14 cellular contexts compared by ENCODE assay signal in genomic region chr5:13278148-13278547, GRCh38.
A peak's percentile ranks its signal among the peaks of the same experiment; 100 is the strongest.
DNase-seq lines count a peak whose midpoint lies in the region; ATAC-seq and TF ChIP-seq lines count a peak whose summit lies in the region.
"Had no signal": no experiment of that assay in that cellular context is flagged by ENCODE, and none has a peak within 500 bp of the region (broad histone marks: within the 10 kb centered on the region; RNA-seq: fewer than 3 reads in every experiment).

No MANE protein-coding gene starts in this region.

- no peak for ATAC-seq in DND-41 (ENCODE audit: insufficient read depth, low read depth)
- no peak for ATAC-seq in RWPE2 (ENCODE audit: low read depth)
- no peak for ATAC-seq in GM21786 (IDR thresholded peaks at IDR 0.05; ENCODE audit: unreplicated experiment)

- H3K27ac ChIP-seq in DND-41 (ENCODE audit: low read length) (no peak overlapping the region), RWPE2 (ENCODE audit: poor library complexity, severe bottlenecking) (no peak overlapping the region)
- H3K27ac ChIP-seq: epithelial cell of prostate, parathyroid adenoma, SJSA1 had no signal

- no peaks in the 10 kb centered on the region for H3K27me3 ChIP-seq in DND-41 (ENCODE audit: insufficient read depth, low read length, poor library complexity)
- H3K27me3 ChIP-seq in RWPE2 (ENCODE audit: insufficient read depth, poor library complexity, severe bottlenecking): no peaks in the 10 kb centered on the region
- H3K27me3 ChIP-seq: SJSA1 had no signal

- no peaks in the 10 kb centered on the region for H3K79me2 ChIP-seq in DND-41 (ENCODE audit: insufficient read depth, low read length)
- H3K79me2 ChIP-seq: parathyroid adenoma had no signal

- no peak overlapping the region for H3K9ac ChIP-seq in DND-41 (ENCODE audit: low read depth, low read length)
- H3K9ac ChIP-seq: parathyroid adenoma had no signal

- H3K4me1 ChIP-seq in DND-41 (ENCODE audit: insufficient read depth, low read length) (no peaks in the 10 kb centered on the region), RWPE2 (ENCODE audit: insufficient read depth, poor library complexity, severe bottlenecking) (peaks cover 2% of the 10 kb centered on the region)
- H3K4me1 ChIP-seq: parathyroid adenoma, SJSA1 had no signal

- H4K20me1 ChIP-seq in DND-41 (ENCODE audit: insufficient read depth, low read length): no peaks in the 10 kb centered on the region

- no peak for DNase-seq in DND-41
- peak; percentile 5 for DNase-seq in HEK293T (ENCODE audit: extremely low spot score)
- DNase-seq in RWPE2 (ENCODE audit: low spot score): no peak
- peak; percentile 7 for DNase-seq in iPS-NIHi11 (ENCODE audit: low spot score)
- DNase-seq in occipital lobe (lab: John Stamatoyannopoulos, UW): no peak
- no peak for DNase-seq in hippocampal formation (lab: John Stamatoyannopoulos, UW)
- DNase-seq: activated CD4-positive, alpha-beta memory T cell treated with anti-CD3 and anti-CD28 coated beads, Interleukin-2, amount 10 ng/mL, durations not matched to agents 7 days and 5 days; GF-D8; kidney; NCI-H1092 treated with DMSO at 0.1 percent for 48 hours had no signal

- no peaks in the 10 kb centered on the region for H3K9me3 ChIP-seq in DND-41 (ENCODE audit: insufficient read depth, low read length, severe bottlenecking)
- H3K9me3 ChIP-seq in RWPE2 (ENCODE audit: severe bottlenecking): no peaks in the 10 kb centered on the region
- H3K9me3 ChIP-seq: SJSA1 had no signal

- TF ChIP-seq CTCF in DND-41 (IDR thresholded peaks at IDR 0.05; ENCODE audit: borderline replicate concordance, extremely low read depth, low read length, poor library complexity, severe bottlenecking) (peak; percentile 40), RWPE2 (IDR thresholded peaks at IDR 0.05; ENCODE audit: poor library complexity, severe bottlenecking) (peak; percentile 62)

- H2AFZ ChIP-seq in DND-41 (ENCODE audit: low read depth, low read length): no peak overlapping the region
- H2AFZ ChIP-seq: parathyroid adenoma had no signal

- no peak overlapping the region for H3K4me2 ChIP-seq in DND-41 (ENCODE audit: insufficient read depth, low read length)

- H3K4me3 ChIP-seq in DND-41 (ENCODE audit: low read depth in 1 of 2, low read length in 2 of 2) (no peak overlapping the region), RWPE2 (ENCODE audit: severe bottlenecking) (no peak overlapping the region)
- H3K4me3 ChIP-seq: SJSA1 had no signal

- no peaks in the 10 kb centered on the region for H3K36me3 ChIP-seq in DND-41 (ENCODE audit: insufficient read depth, low read length)
- H3K36me3 ChIP-seq in RWPE2 (ENCODE audit: low read depth): no peaks in the 10 kb centered on the region
- H3K36me3 ChIP-seq: SJSA1 had no signal

- CTCF ChIA-PET in HEK293T (lab: Yijun Ruan, JAX): no interaction called here

- POLR2A ChIA-PET in HEK293T (lab: Yijun Ruan, JAX): no interaction called here

TF ChIP-seq in HEK293T, 16 proteins besides CTCF, POLR2A, EP300 and RAD21:
- no peak for TF ChIP-seq BHLHE40 (IDR thresholded peaks at IDR 0.05; ENCODE audit: borderline replicate concordance)
- TF ChIP-seq SUZ12 (IDR thresholded peaks at IDR 0.05): no peak
- TF ChIP-seq ZNF384 (IDR thresholded peaks at IDR 0.05): no peak
- TF ChIP-seq LEF1 (IDR thresholded peaks at IDR 0.05; ENCODE audit: borderline replicate concordance): no peak
- no peak for TF ChIP-seq ELF4 (IDR thresholded peaks at IDR 0.05)
- TF ChIP-seq FOXA1 (IDR thresholded peaks at IDR 0.05): no peak
- no peak for TF ChIP-seq SP1 (IDR thresholded peaks at IDR 0.05)
- no peak for TF ChIP-seq NFRKB (IDR thresholded peaks at IDR 0.05)
- TF ChIP-seq ARNT (IDR thresholded peaks at IDR 0.05): no peak
- no peak for TF ChIP-seq HDGF (IDR thresholded peaks at IDR 0.05; ENCODE audit: borderline replicate concordance)
- TF ChIP-seq FOXK2 (IDR thresholded peaks at IDR 0.05): no peak
- no peak for TF ChIP-seq PKNOX1 (IDR thresholded peaks at IDR 0.05)
- no peak for TF ChIP-seq CTBP1 (IDR thresholded peaks at IDR 0.05; ENCODE audit: borderline replicate concordance)
- no peak for TF ChIP-seq TARDBP (IDR thresholded peaks at IDR 0.05)
- no peak for TF ChIP-seq FOXM1 (IDR thresholded peaks at IDR 0.05; ENCODE audit: borderline replicate concordance)
- TF ChIP-seq L3MBTL2 (conservative IDR thresholded peaks at IDR 0.05): no peak

Comparison
In these comparisons a context has a peak if more than half of its experiments do, and no peak if none do; other contexts are left out.
1. DNase-seq: peak in HEK293T (single experiment) and iPS-NIHi11 (single experiment); none in DND-41 (single experiment), RWPE2 (single experiment), occipital lobe (single experiment) and hippocampal formation (0 of 2).